Comparison of ENCODE assay signal across 27 cellular contexts in the genomic region with DNA sequence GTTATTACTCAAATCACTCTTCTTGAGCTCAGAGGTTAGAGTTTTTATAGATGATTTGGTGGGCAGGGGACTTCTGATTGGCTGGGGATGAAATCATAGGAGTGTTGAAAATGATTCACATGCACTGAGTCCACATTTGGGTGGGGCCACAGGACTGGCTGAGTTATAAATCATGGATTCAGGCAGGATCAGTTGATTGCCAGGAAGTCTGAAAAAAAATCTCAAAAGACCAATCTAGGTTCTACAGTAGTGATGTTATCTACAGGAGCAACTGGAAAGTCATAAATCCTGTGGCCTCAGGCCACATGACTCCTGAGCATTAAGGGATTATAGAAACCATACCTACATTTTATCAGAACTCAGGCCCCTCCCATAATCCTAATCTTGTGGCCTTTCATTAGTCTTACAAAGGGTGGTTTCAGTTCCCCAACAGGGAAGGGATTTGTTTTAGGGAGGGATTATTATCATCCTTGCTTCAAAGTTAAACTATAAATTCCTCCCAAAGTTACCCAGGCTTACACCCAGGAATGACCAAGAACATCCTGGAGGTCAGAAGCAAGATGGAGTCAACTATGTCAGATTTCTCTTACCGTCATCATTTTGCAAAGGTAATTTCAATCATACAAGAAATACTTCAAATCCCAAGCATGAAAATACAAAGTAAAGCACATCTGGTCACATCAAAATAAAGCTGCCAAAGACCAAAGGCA. TPM values are rescaled to one million over a fixed set of nuclear protein-coding genes. Genes with fewer than 3 reads are reported as not detected.
DNase-seq lines count a peak whose midpoint lies in the region; ATAC-seq lines count a peak whose summit lies in the region.
"Had no signal": no experiment of that assay in that cellular context is flagged by ENCODE, and none has a peak within 500 bp of the region (broad histone marks: within the 10 kb centered on the region; RNA-seq: fewer than 3 reads in every experiment).

No MANE protein-coding gene starts in this region.

- ATAC-seq in activated CD8-positive, alpha-beta T cell treated with anti-CD3 and anti-CD28 coated beads, Interleukin-2, amount 10 ng/mL, durations not matched to agents 7 days and 5 days: no peak
- peak; percentile 98 for ATAC-seq in left colon
- no peak for ATAC-seq in GM19351 (IDR thresholded peaks at IDR 0.05; ENCODE audit: unreplicated experiment)
- ATAC-seq in HG02973 (IDR thresholded peaks at IDR 0.05; ENCODE audit: unreplicated experiment): no peak
- ATAC-seq: natural killer cell treated with Interleukin-12 subunit alpha and Interleukin-12 subunit beta and Interleukin-15 and Interleukin-18, amount 100 ng/mL, for 72 hours had no signal

- no peaks in the 10 kb centered on the region for H3K9me3 Mint-ChIP-seq in activated CD8-positive, alpha-beta T cell treated with anti-CD3 and anti-CD28 coated beads, Interleukin-2, amount 10 ng/mL, durations not matched to agents 7 days and 5 days (ENCODE audit: insufficient read depth)
- H3K9me3 Mint-ChIP-seq: natural killer cell treated with Interleukin-12 subunit alpha and Interleukin-12 subunit beta and Interleukin-15 and Interleukin-18, amount 100 ng/mL, for 72 hours had no signal

- H3K27me3 Mint-ChIP-seq in activated CD8-positive, alpha-beta T cell treated with anti-CD3 and anti-CD28 coated beads, Interleukin-2, amount 10 ng/mL, durations not matched to agents 7 days and 5 days (ENCODE audit: low read depth): peaks cover 9% of the 10 kb centered on the region

- CTCF ChIA-PET in activated CD8-positive, alpha-beta T cell treated with anti-CD3 and anti-CD28 coated beads, Interleukin-2, amount 10 ng/mL, durations not matched to agents 7 days and 5 days (lab: Charles Lee): no interaction called here

- no peak overlapping the region for H3K27ac Mint-ChIP-seq in activated CD8-positive, alpha-beta T cell treated with anti-CD3 and anti-CD28 coated beads, Interleukin-2, amount 10 ng/mL, durations not matched to agents 7 days and 5 days
- H3K27ac Mint-ChIP-seq: activated naive CD8-positive, alpha-beta T cell; CD4-positive, CD25-positive, alpha-beta regulatory T cell; natural killer cell treated with Interleukin-12 subunit alpha and Interleukin-12 subunit beta and Interleukin-15 and Interleukin-18, amount 100 ng/mL, for 72 hours had no signal

- intact Hi-C loops in left colon (cut with DNase I, micrococcal nuclease): no loop called here

- H3K4me3 Mint-ChIP-seq in activated CD8-positive, alpha-beta T cell treated with anti-CD3 and anti-CD28 coated beads, Interleukin-2, amount 10 ng/mL, durations not matched to agents 7 days and 5 days: no peak overlapping the region
- H3K4me3 Mint-ChIP-seq: activated naive CD8-positive, alpha-beta T cell; CD4-positive, CD25-positive, alpha-beta regulatory T cell; natural killer cell treated with Interleukin-12 subunit alpha and Interleukin-12 subunit beta and Interleukin-15 and Interleukin-18, amount 100 ng/mL, for 72 hours had no signal

- POLR2A ChIA-PET in activated CD8-positive, alpha-beta T cell treated with anti-CD3 and anti-CD28 coated beads, Interleukin-2, amount 10 ng/mL, durations not matched to agents 7 days and 5 days (lab: Charles Lee): no interaction called here

- DNase-seq in DMS53 (lab: John Stamatoyannopoulos, UW): peak; percentile 45
- DNase-seq in DMS53 treated with DMSO at 0.1 percent for 48 hours (lab: John Stamatoyannopoulos, UW; ENCODE audit: unreplicated experiment): no peak
- peak; percentile 39 for DNase-seq in M059J (ENCODE audit: low read depth)
- peak; percentile 12 for DNase-seq in activated CD8-positive, alpha-beta T cell treated with anti-CD3 and anti-CD28 coated beads, Interleukin-2, amount 10 ng/mL, durations not matched to agents 7 days and 5 days
- DNase-seq in left colon: peak; percentile 36 to 67
- DNase-seq in COLO829 (ENCODE audit: low spot score): no peak
- DNase-seq: 8988T; activated CD4-positive, CD25-positive, alpha-beta regulatory T cell treated with anti-CD3 and anti-CD28 coated beads, Interleukin-2, amount 50 U/mL, for 72 hours; activated effector memory CD4-positive, alpha-beta T cell treated with Interleukin-2 at 50 U/mL for 16 hours; activated T-cell treated with anti-CD3 and anti-CD28 coated beads for 4 hours; anterior cingulate cortex; CD4-positive, CD25-positive, alpha-beta regulatory T cell; central memory CD4-positive, alpha-beta T cell; DMS153; islet precursor cell; NCI-H1092 treated with DMSO at 0.1 percent for 48 hours; NCI-H526 treated with DMSO at 0.1 percent for 48 hours; stomach; T-helper 1 cell; thyroid gland had no signal

- no peaks in the 10 kb centered on the region for H3K36me3 Mint-ChIP-seq in activated CD8-positive, alpha-beta T cell treated with anti-CD3 and anti-CD28 coated beads, Interleukin-2, amount 10 ng/mL, durations not matched to agents 7 days and 5 days (ENCODE audit: low read depth)
- H3K36me3 Mint-ChIP-seq: activated naive CD8-positive, alpha-beta T cell; CD4-positive, CD25-positive, alpha-beta regulatory T cell; natural killer cell treated with Interleukin-12 subunit alpha and Interleukin-12 subunit beta and Interleukin-15 and Interleukin-18, amount 100 ng/mL, for 72 hours had no signal

- no peaks in the 10 kb centered on the region for H3K4me1 Mint-ChIP-seq in activated CD8-positive, alpha-beta T cell treated with anti-CD3 and anti-CD28 coated beads, Interleukin-2, amount 10 ng/mL, durations not matched to agents 7 days and 5 days (ENCODE audit: low read depth)

RNA-seq across cellular contexts. Expression of a gene that starts 5.6 kb away (rescaled TPM):
- total RNA-seq in M059J (2014; rRNA removed; shearing (Covaris generic)): 0.34 TPM in 1 of 2 replicates, not detected in the other
- not detected for total RNA-seq in activated CD8-positive, alpha-beta T cell treated with anti-CD3 and anti-CD28 coated beads, Interleukin-2, amount 10 ng/mL, durations not matched to agents 7 days and 5 days
- not detected for total RNA-seq in left colon
- total RNA-seq: CD4-positive, CD25-positive, alpha-beta regulatory T cell; endothelial cell of umbilical vein; liver; natural killer cell treated with Interleukin-12 subunit alpha and Interleukin-12 subunit beta and Interleukin-15 and Interleukin-18, amount 100 ng/mL, for 72 hours; osteocyte; stomach had no signal

RNA-seq across cellular contexts. Expression of a gene that starts 11.2 kb away (rescaled TPM):
- not detected in 2 replicates for total RNA-seq in M059J (2014; rRNA removed; shearing (Covaris generic))
- total RNA-seq in activated CD8-positive, alpha-beta T cell treated with anti-CD3 and anti-CD28 coated beads, Interleukin-2, amount 10 ng/mL, durations not matched to agents 7 days and 5 days: under 1 TPM; 0.23 to 0.29 TPM
- under 1 TPM; 0.06 to 0.11 TPM for total RNA-seq in left colon
- total RNA-seq: endothelial cell of umbilical vein; natural killer cell treated with Interleukin-12 subunit alpha and Interleukin-12 subunit beta and Interleukin-15 and Interleukin-18, amount 100 ng/mL, for 72 hours; osteocyte; thyroid gland had no signal

RNA-seq across cellular contexts. Expression of a gene that starts 52.2 kb away (rescaled TPM):
- 2.1 and 2.2 TPM in 2 replicates for total RNA-seq in M059J (2014; rRNA removed; shearing (Covaris generic))
- total RNA-seq in activated CD8-positive, alpha-beta T cell treated with anti-CD3 and anti-CD28 coated beads, Interleukin-2, amount 10 ng/mL, durations not matched to agents 7 days and 5 days: 10 to 100 TPM in 1 of 2 experiments, 1 to 10 TPM in 1; 8.9 to 10.0 TPM
- total RNA-seq in left colon: 10 to 100 TPM; 15.2 to 15.3 TPM

Comparison
In these comparisons a context has a peak if more than half of its experiments do, and no peak if none do; other contexts are left out.
1. DNase-seq: peak in DMS53 (single experiment), M059J (single experiment), activated CD8-positive, alpha-beta T cell treated with anti-CD3 and anti-CD28 coated beads, Interleukin-2, amount 10 ng/mL, durations not matched to agents 7 days and 5 days (single experiment) and left colon (2 of 2); none in DMS53 treated with DMSO at 0.1 percent for 48 hours (single experiment) and COLO829 (single experiment).